ENCODE assay signal across 9 cellular contexts in the genomic region with DNA sequence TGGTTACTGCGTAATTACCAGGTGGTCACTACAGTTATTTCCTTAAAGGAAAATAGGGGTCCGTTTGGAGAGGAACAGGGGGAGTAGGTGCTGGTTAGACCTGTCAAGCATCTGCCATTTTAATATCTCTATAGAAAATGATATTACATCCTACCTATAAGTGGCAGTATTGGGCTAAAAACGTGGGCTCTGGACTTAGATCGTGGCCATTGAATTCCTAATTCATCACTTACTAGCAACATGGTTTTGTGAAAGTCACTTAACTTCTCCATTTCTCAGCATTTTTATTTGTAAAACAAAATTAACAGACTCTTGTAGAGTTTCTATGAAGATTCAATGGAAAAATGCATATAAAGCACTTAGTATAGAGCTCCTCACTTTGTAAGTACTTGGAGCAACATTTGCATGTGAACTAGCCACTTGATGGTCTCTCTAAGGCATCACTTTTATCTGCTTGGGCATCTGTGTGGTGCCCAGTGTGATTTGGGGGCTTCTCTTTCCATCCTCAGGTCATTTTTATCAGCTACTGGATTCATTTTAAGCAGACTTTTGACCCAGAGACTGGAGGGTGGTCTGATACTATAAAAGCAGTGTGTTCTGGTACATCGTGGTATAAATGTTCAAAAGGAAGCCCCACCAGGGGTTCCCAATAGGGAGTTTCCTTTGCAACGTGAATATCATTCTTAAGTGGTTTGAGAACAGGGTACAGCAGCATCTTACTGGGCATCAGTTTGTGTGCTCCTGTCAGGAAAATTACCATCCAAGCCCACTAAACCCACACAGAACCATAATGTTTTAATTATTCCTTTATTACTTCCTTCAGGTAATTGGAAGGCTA. TPM values are rescaled to one million over a fixed set of nuclear protein-coding genes. Genes with fewer than 3 reads are reported as not detected.
A peak's percentile ranks its signal among the peaks of the same experiment; 100 is the strongest.
DNase-seq lines count a peak whose midpoint lies in the region; ATAC-seq and TF ChIP-seq lines count a peak whose summit lies in the region.
"Had no signal": no experiment of that assay in that cellular context is flagged by ENCODE, and none has a peak within 500 bp of the region (broad histone marks: within the 10 kb centered on the region; RNA-seq: fewer than 3 reads in every experiment).

No MANE protein-coding gene starts in this region.

- H3K36me3 Mint-ChIP-seq in activated CD8-positive, alpha-beta memory T cell treated with anti-CD3 and anti-CD28 coated beads, Interleukin-2, amount 10 ng/mL, durations not matched to agents 7 days and 5 days, result no peaks in the 10 kb centered on the region
- H3K36me3 Mint-ChIP-seq: CD4-positive, CD25-positive, alpha-beta regulatory T cell had no signal

- no peak overlapping the region for H3K27ac ChIP-seq in WERI-Rb-1

- DNase-seq in NCI-H510A treated with DMSO at 0.1 percent for 48 hours (lab: John Stamatoyannopoulos, UW) (peak; percentile 77), NCI-H510A (lab: John Stamatoyannopoulos, UW) (no peak), NCI-H2081 (lab: John Stamatoyannopoulos, UW) (peak; percentile 8 to 50), amniotic epithelial cell (ENCODE audit: low read depth) (peak; percentile 79), left kidney (ENCODE audit: low read depth, low spot score) (peak; percentile 49), WERI-Rb-1 (no peak)
- DNase-seq in activated CD8-positive, alpha-beta memory T cell treated with anti-CD3 and anti-CD28 coated beads, Interleukin-2, amount 10 ng/mL, durations not matched to agents 7 days and 5 days, result no peak
- DNase-seq: CD4-positive, CD25-positive, alpha-beta regulatory T cell had no signal

- no peak for TF ChIP-seq CTCF in WERI-Rb-1 (IDR thresholded peaks at IDR 0.05; ENCODE audit: low read depth, low read length)

- H3K9me3 Mint-ChIP-seq in activated CD8-positive, alpha-beta memory T cell treated with anti-CD3 and anti-CD28 coated beads, Interleukin-2, amount 10 ng/mL, durations not matched to agents 7 days and 5 days (ENCODE audit: low read depth), result no peaks in the 10 kb centered on the region

- H3K36me3 ChIP-seq in WERI-Rb-1, result no peaks in the 10 kb centered on the region

- no peak overlapping the region for H3K4me3 Mint-ChIP-seq in activated CD8-positive, alpha-beta memory T cell treated with anti-CD3 and anti-CD28 coated beads, Interleukin-2, amount 10 ng/mL, durations not matched to agents 7 days and 5 days
- H3K4me3 Mint-ChIP-seq: CD4-positive, CD25-positive, alpha-beta regulatory T cell had no signal

- H3K4me3 ChIP-seq in WERI-Rb-1 (ENCODE audit: low read depth, low read length), result no peak overlapping the region

- no peaks in the 10 kb centered on the region for H3K9me3 ChIP-seq in WERI-Rb-1 (ENCODE audit: severe bottlenecking)

- peak; percentile 84 for ATAC-seq in HG02798 (IDR thresholded peaks at IDR 0.05; ENCODE audit: poor library complexity, unreplicated experiment)
- no peak for ATAC-seq in activated CD8-positive, alpha-beta memory T cell treated with anti-CD3 and anti-CD28 coated beads, Interleukin-2, amount 10 ng/mL, durations not matched to agents 7 days and 5 days

- no peaks in the 10 kb centered on the region for H3K27me3 Mint-ChIP-seq in activated CD8-positive, alpha-beta memory T cell treated with anti-CD3 and anti-CD28 coated beads, Interleukin-2, amount 10 ng/mL, durations not matched to agents 7 days and 5 days

- H3K4me1 Mint-ChIP-seq in activated CD8-positive, alpha-beta memory T cell treated with anti-CD3 and anti-CD28 coated beads, Interleukin-2, amount 10 ng/mL, durations not matched to agents 7 days and 5 days, result peaks cover 1% of the 10 kb centered on the region
- H3K4me1 Mint-ChIP-seq: CD4-positive, CD25-positive, alpha-beta regulatory T cell had no signal

- no peaks in the 10 kb centered on the region for H3K27me3 ChIP-seq in WERI-Rb-1 (ENCODE audit: insufficient read depth, low read depth, severe bottlenecking)

- H3K27ac Mint-ChIP-seq in activated CD8-positive, alpha-beta memory T cell treated with anti-CD3 and anti-CD28 coated beads, Interleukin-2, amount 10 ng/mL, durations not matched to agents 7 days and 5 days, result no peak overlapping the region
- H3K27ac Mint-ChIP-seq: CD4-positive, CD25-positive, alpha-beta regulatory T cell had no signal

- CTCF ChIA-PET in activated CD8-positive, alpha-beta memory T cell treated with anti-CD3 and anti-CD28 coated beads, Interleukin-2, amount 10 ng/mL, durations not matched to agents 7 days and 5 days (lab: Charles Lee), result interaction anchor here (0.6 to 1.7 kb wide), 3 partner anchors 10 to 413 kb away, joined by 3 to 8 read pairs (median 3); no protein-coding TSS in a partner anchor

RNA-seq across cellular contexts. Expression of a gene that starts 42.7 kb away (rescaled TPM):
- total RNA-seq in activated CD8-positive, alpha-beta memory T cell treated with anti-CD3 and anti-CD28 coated beads, Interleukin-2, amount 10 ng/mL, durations not matched to agents 7 days and 5 days, result not detected
- total RNA-seq: CD4-positive, CD25-positive, alpha-beta regulatory T cell had no signal

Comparison
In these comparisons a context has a peak if more than half of its experiments do, and no peak if none do; other contexts are left out.
1. DNase-seq: peak in NCI-H510A treated with DMSO at 0.1 percent for 48 hours (single experiment), NCI-H2081 (2 of 2), amniotic epithelial cell (single experiment) and left kidney (single experiment); none in NCI-H510A (single experiment), activated CD8-positive, alpha-beta memory T cell treated with anti-CD3 and anti-CD28 coated beads, Interleukin-2, amount 10 ng/mL, durations not matched to agents 7 days and 5 days (single experiment) and WERI-Rb-1 (single experiment).